Comparison of ENCODE assay signal across 11 cellular contexts in the genomic region with DNA sequence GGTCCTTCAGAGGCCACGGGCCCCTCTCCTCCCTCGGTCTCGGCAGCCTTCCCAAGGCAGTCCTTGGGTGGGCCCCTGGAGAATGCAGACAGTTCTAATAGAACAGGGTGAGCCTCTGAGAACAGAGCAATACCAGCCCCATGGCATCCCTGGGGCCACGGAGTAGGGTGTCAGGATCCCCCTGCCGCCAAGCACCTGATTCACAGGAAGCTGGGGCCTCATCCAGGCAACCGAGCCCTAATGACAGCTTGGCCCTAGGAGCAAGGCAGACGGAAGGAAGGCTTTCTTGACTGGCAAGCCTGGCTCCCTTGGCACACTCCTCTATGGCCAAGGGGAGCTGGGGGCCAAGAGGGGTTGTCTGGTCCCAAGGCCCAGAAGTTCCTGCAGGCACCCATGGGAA. TPM values are rescaled to one million over a fixed set of nuclear protein-coding genes. Genes with fewer than 3 reads are reported as not detected.
A peak's percentile ranks its signal among the peaks of the same experiment; 100 is the strongest.
DNase-seq lines count a peak whose midpoint lies in the region; ATAC-seq, FAIRE-seq and TF ChIP-seq lines count a peak whose summit lies in the region.
"Had no signal": no experiment of that assay in that cellular context is flagged by ENCODE, and none has a peak within 500 bp of the region (broad histone marks: within the 10 kb centered on the region; RNA-seq: fewer than 3 reads in every experiment).

No MANE protein-coding gene starts in this region.

- no peaks in the 10 kb centered on the region for H3K27me3 ChIP-seq in left lung

- no peak overlapping the region for H3K4me3 Mint-ChIP-seq in activated B cell treated with CpG ODN at 0.5 μM for 24 hours
- no peak overlapping the region for H3K4me3 Mint-ChIP-seq in stimulated activated naive B cell treated with anti-CD40 and anti-IgM and Interleukin-4, amounts not matched to agents 10 μg/mL and 1 μg/mL and 100 μg/mL, for 72 hours
- H3K4me3 Mint-ChIP-seq: GM23338 had no signal

- CTCF ChIA-PET in activated B cell treated with CpG ODN at 0.5 μM for 24 hours (lab: Charles Lee) = interaction anchor here (1.2 to 8.5 kb wide), 2 partner anchors 137 to 165 kb away, joined by 3 to 144 read pairs; no protein-coding TSS in a partner anchor

- TF ChIP-seq CTCF in activated B cell treated with CpG ODN at 0.5 μM for 24 hours (IDR thresholded peaks at IDR 0.05) (no peak), left lung (IDR thresholded peaks at IDR 0.05) (no peak), kidney (IDR thresholded peaks at IDR 0.05; ENCODE audit: borderline replicate concordance, extremely low read depth, insufficient read depth) (no peak)

- intact Hi-C loops in activated B cell treated with CpG ODN at 0.5 μM for 24 hours (cut with micrococcal nuclease) = no loop called here
- intact Hi-C loops in left lung (cut with DNase I) = loop anchor here (10.0 kb wide), 1 partner anchor 141 kb away; no protein-coding TSS in a partner anchor
- intact Hi-C loops in kidney (cut with DNase I) = no loop called here

- no peaks in the 10 kb centered on the region for H3K9me3 Mint-ChIP-seq in activated B cell treated with CpG ODN at 0.5 μM for 24 hours
- H3K9me3 Mint-ChIP-seq in stimulated activated naive B cell treated with anti-CD40 and anti-IgM and Interleukin-4, amounts not matched to agents 10 μg/mL and 1 μg/mL and 100 μg/mL, for 72 hours = no peaks in the 10 kb centered on the region
- H3K9me3 Mint-ChIP-seq: GM23338 had no signal

- no peak for FAIRE-seq in kidney (lab: Jason Lieb, UNC)

- H3K36me3 ChIP-seq in left lung = peaks cover 0 to 9% of the 10 kb centered on the region in 2 donors
- peaks cover 6 to 11% of the 10 kb centered on the region in 2 donors for H3K36me3 ChIP-seq in kidney (ENCODE audit: control insufficient read depth in 1 of 2, insufficient read depth in 2 of 2, low read length in 2 of 2)

- H3K36me3 Mint-ChIP-seq in activated B cell treated with CpG ODN at 0.5 μM for 24 hours (ENCODE audit: low read depth) = peaks cover 15% of the 10 kb centered on the region
- H3K36me3 Mint-ChIP-seq in stimulated activated naive B cell treated with anti-CD40 and anti-IgM and Interleukin-4, amounts not matched to agents 10 μg/mL and 1 μg/mL and 100 μg/mL, for 72 hours = peaks cover 15 to 29% of the 10 kb centered on the region in 2 donors

- H3K27ac Mint-ChIP-seq in activated B cell treated with CpG ODN at 0.5 μM for 24 hours = peak overlapping the region; percentile 24
- peak overlapping the region; percentile 83 for H3K27ac Mint-ChIP-seq in stimulated activated naive B cell treated with anti-CD40 and anti-IgM and Interleukin-4, amounts not matched to agents 10 μg/mL and 1 μg/mL and 100 μg/mL, for 72 hours
- H3K27ac Mint-ChIP-seq: GM23338 had no signal

- H3K9ac ChIP-seq in kidney (ENCODE audit: low read length in 2 of 2) = no peak overlapping the region

- H3K27ac ChIP-seq in left lung = peak overlapping the region; percentile 77 to 86
- H3K27ac ChIP-seq in kidney (ENCODE audit: low read depth in 2 of 2, low read length in 2 of 2) = no peak overlapping the region

- H3K9me3 ChIP-seq in left lung (no peaks in the 10 kb centered on the region), kidney (ENCODE audit: control insufficient read depth in 1 of 2, low read length in 2 of 2) (no peaks in the 10 kb centered on the region)

- H3K27me3 Mint-ChIP-seq in activated B cell treated with CpG ODN at 0.5 μM for 24 hours = no peaks in the 10 kb centered on the region
- H3K27me3 Mint-ChIP-seq in stimulated activated naive B cell treated with anti-CD40 and anti-IgM and Interleukin-4, amounts not matched to agents 10 μg/mL and 1 μg/mL and 100 μg/mL, for 72 hours = no peaks in the 10 kb centered on the region

- peaks cover 6% of the 10 kb centered on the region for H3K4me1 Mint-ChIP-seq in activated B cell treated with CpG ODN at 0.5 μM for 24 hours
- H3K4me1 Mint-ChIP-seq in stimulated activated naive B cell treated with anti-CD40 and anti-IgM and Interleukin-4, amounts not matched to agents 10 μg/mL and 1 μg/mL and 100 μg/mL, for 72 hours = peaks cover 18 to 33% of the 10 kb centered on the region in 2 donors

- POLR2A ChIA-PET in activated B cell treated with CpG ODN at 0.5 μM for 24 hours (lab: Charles Lee) = interaction anchor here (0.7 to 1.1 kb wide), 2 partner anchors 21 to 78 kb away, joined by 3 read pairs; partner anchors contain the start of gene MYH9

- peaks cover 52 to 82% of the 10 kb centered on the region in 2 donors for H3K4me1 ChIP-seq in left lung
- peaks cover 15 to 29% of the 10 kb centered on the region in 2 donors for H3K4me1 ChIP-seq in kidney (ENCODE audit: control insufficient read depth in 1 of 2, insufficient read depth in 1 of 2, low read depth in 1 of 2, low read length in 2 of 2)

- ATAC-seq in activated B cell treated with CpG ODN at 0.5 μM for 24 hours (ENCODE audit: low read depth) = no peak
- ATAC-seq in left lung = no peak
- no peak for ATAC-seq in stimulated activated naive B cell treated with anti-CD40 and anti-IgM and Interleukin-4, amounts not matched to agents 10 μg/mL and 1 μg/mL and 100 μg/mL, for 72 hours (replicated peaks)
- ATAC-seq: GM23338 had no signal

- H3K4me3 ChIP-seq in left lung = no peak overlapping the region
- no peak overlapping the region for H3K4me3 ChIP-seq in kidney (ENCODE audit: low read length in 2 of 2)
- H3K4me3 ChIP-seq: GM23338 had no signal

- DNase-seq in Daoy (ENCODE audit: low read depth) (peak; percentile 58), activated B cell treated with CpG ODN at 0.5 μM for 24 hours (no peak), left lung (no peak), DMS 273 treated with DMSO at 0.1 percent for 48 hours (lab: John Stamatoyannopoulos, UW) (no peak), AG20443 (ENCODE audit: low spot score) (no peak), kidney (no peak), glomerular visceral epithelial cell (ENCODE audit: extremely low spot score) (no peak)
- no peak for DNase-seq in stimulated activated naive B cell treated with anti-CD40 and anti-IgM and Interleukin-4, amounts not matched to agents 10 μg/mL and 1 μg/mL and 100 μg/mL, for 72 hours
- DNase-seq: activated naive CD4-positive, alpha-beta T cell treated with Interleukin-2 at 50 U/mL for 16 hours; NCI-H1105 treated with DMSO at 0.1 percent for 48 hours had no signal

RNA-seq across cellular contexts. Expression of gene TXN2, which starts 15.2 kb away (rescaled TPM):
- 13.8 and 17.0 TPM in 2 replicates for total RNA-seq in Daoy (2014; rRNA removed; shearing (Covaris generic))
- 59.1 and 71.7 TPM in 2 replicates for total RNA-seq in activated B cell treated with CpG ODN at 0.5 μM for 24 hours
- total RNA-seq in left lung = 10 to 100 TPM; 64.4 to 65.3 TPM
- 72.8 TPM for total RNA-seq in kidney
- 194 TPM for polyA plus RNA-seq in kidney (ENCODE audit: insufficient read depth, low read depth, low replicate concordance)

RNA-seq across cellular contexts. Expression of gene FOXRED2, which starts 40.6 kb away (rescaled TPM):
- total RNA-seq in Daoy (2014; rRNA removed; shearing (Covaris generic)) = 3.6 and 4.5 TPM in 2 replicates
- total RNA-seq in activated B cell treated with CpG ODN at 0.5 μM for 24 hours (3.9 and 6.5 TPM in 2 replicates), left lung (10 to 100 TPM; 17.2 to 22.1 TPM), kidney (8.5 TPM)
- polyA plus RNA-seq in kidney (ENCODE audit: insufficient read depth, low read depth, low replicate concordance) = 6.5 TPM

Comparison
In these comparisons a context has a peak if more than half of its experiments do, and no peak if none do; other contexts are left out.
1. H3K27ac ChIP-seq: peak in left lung (2 of 2); none in kidney (0 of 2).
2. intact Hi-C loops: an anchor here in left lung (10.0 kb wide); none called in activated B cell treated with CpG ODN at 0.5 μM for 24 hours and kidney.